ENCODE assay signal across 17 cellular contexts in the genomic region with DNA sequence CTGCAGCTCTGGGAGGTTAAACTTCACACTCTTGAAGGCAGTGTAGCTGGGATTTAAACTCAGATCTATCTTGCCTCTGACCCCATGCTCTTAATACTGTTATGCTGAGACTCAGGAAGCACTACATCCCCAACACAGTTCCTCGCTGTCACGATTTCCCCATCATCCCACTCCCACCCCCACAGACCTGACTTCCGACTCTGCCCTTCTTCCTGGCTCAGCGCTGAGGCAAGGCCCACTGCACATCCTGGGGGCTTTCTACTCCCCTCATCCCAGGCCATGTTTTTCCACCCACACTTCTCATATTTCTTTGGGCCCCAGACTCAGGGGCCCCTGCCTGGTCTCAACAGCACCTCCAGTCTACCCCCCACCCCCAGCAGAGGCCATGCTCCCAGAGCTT. TPM values are rescaled to one million over a fixed set of nuclear protein-coding genes. Genes with fewer than 3 reads are reported as not detected.
A peak's percentile ranks its signal among the peaks of the same experiment; 100 is the strongest.
DNase-seq lines count a peak whose midpoint lies in the region; ATAC-seq, FAIRE-seq and TF ChIP-seq lines count a peak whose summit lies in the region.
"Had no signal": no experiment of that assay in that cellular context is flagged by ENCODE, and none has a peak within 500 bp of the region (broad histone marks: within the 10 kb centered on the region; RNA-seq: fewer than 3 reads in every experiment).

No MANE protein-coding gene starts in this region.

- H3K27me3 ChIP-seq in liver (ENCODE audit: control insufficient read depth in 4 of 4, insufficient read depth in 4 of 4, low read length in 3 of 4) (no peaks in the 10 kb centered on the region), HepG2 (ENCODE audit: control insufficient read depth in 1 of 2, insufficient read depth in 2 of 2, low read length in 2 of 2) (no peaks in the 10 kb centered on the region), dorsolateral prefrontal cortex (no peaks in the 10 kb centered on the region), osteoblast (ENCODE audit: insufficient read depth, low read length) (no peaks in the 10 kb centered on the region), vagina (no peaks in the 10 kb centered on the region)
- H3K27me3 ChIP-seq: cardiac muscle cell, left lung had no signal

- in situ Hi-C loops in HepG2 (cut with HindIII; ENCODE audit: extremely low pct_ligation_motif_present, low pct_unique_long_range_greater_than_20kb): no loop called here

- H3K36me3 ChIP-seq in liver (ENCODE audit: control insufficient read depth in 4 of 4, insufficient read depth in 3 of 4, low read depth in 1 of 4, low read length in 3 of 4): peaks cover 0 to 5% (median 1%) of the 10 kb centered on the region in 4 donors
- peaks cover 4 to 42% of the 10 kb centered on the region in 2 experiments for H3K36me3 ChIP-seq in HepG2 (replicated peaks in 1 of 2; ENCODE audit: control insufficient read depth in 1 of 2, insufficient read depth in 2 of 2, low read length in 2 of 2)
- H3K36me3 ChIP-seq in osteoblast (ENCODE audit: insufficient read depth, low read length): peaks cover 24% of the 10 kb centered on the region
- peaks cover 4 to 29% of the 10 kb centered on the region in 2 donors for H3K36me3 ChIP-seq in vagina
- H3K36me3 ChIP-seq: cardiac muscle cell had no signal

- TF ChIP-seq CTCF in liver (IDR thresholded peaks at IDR 0.05; ENCODE audit: low read depth, low read length, missing input control): no peak
- TF ChIP-seq CTCF in HepG2 (CRISPR knock-in tag; IDR thresholded peaks at IDR 0.05): no peak
- no peak for TF ChIP-seq CTCF in dorsolateral prefrontal cortex (IDR thresholded peaks at IDR 0.05 in 54 of 56, conservative IDR thresholded peaks at IDR 0.05 in 2 of 56; ENCODE audit: low read depth in 1 of 56, partially characterized antibody in 56 of 56)
- TF ChIP-seq CTCF in osteoblast (IDR thresholded peaks at IDR 0.05; ENCODE audit: extremely low read depth, low read depth, low read length): no peak
- TF ChIP-seq CTCF in vagina (IDR thresholded peaks at IDR 0.05): no peak

- H4K20me1 ChIP-seq in HepG2 (ENCODE audit: insufficient read depth, low read length) (no peaks in the 10 kb centered on the region), osteoblast (ENCODE audit: insufficient read depth, low read length) (no peaks in the 10 kb centered on the region)

- peaks cover 18 to 38% (median 35%) of the 10 kb centered on the region in 4 donors for H3K4me1 ChIP-seq in liver (ENCODE audit: control insufficient read depth in 4 of 4, insufficient read depth in 4 of 4, low read length in 3 of 4)
- no peaks in the 10 kb centered on the region for H3K4me1 ChIP-seq in HepG2 (ENCODE audit: insufficient read depth, low read length)
- peaks cover 30% of the 10 kb centered on the region for H3K4me1 ChIP-seq in osteoblast (ENCODE audit: insufficient read depth, low read length)
- H3K4me1 ChIP-seq in vagina: peaks cover 36% of the 10 kb centered on the region

- no peak for DNase-seq in HepG2 (ENCODE audit: low spot score)
- DNase-seq in dorsolateral prefrontal cortex: no peak
- peak; percentile 63 for DNase-seq in osteoblast (ENCODE audit: insufficient read length, low spot score, missing footprints)
- no peak for DNase-seq in vagina (ENCODE audit: extremely low spot score in 2 of 2)
- no peak for DNase-seq in NCI-H2029 (lab: John Stamatoyannopoulos, UW)
- DNase-seq: activated CD4-positive, alpha-beta T cell treated with anti-CD3 and anti-CD28 coated beads for 1 hour; effector CD4-positive, alpha-beta T cell; Karpas-422; NCI-H1417 treated with DMSO at 0.1 percent for 48 hours; SHP77 treated with DMSO at 0.1 percent for 48 hours; stimulated activated CD4-positive, alpha-beta T cell treated with anti-CD3 and anti-CD28 coated beads, Interleukin-12 subunit alpha, Interleukin-12 subunit beta, amount 100 ng/mL, for 4 hours; stimulated activated naive CD4-positive, alpha-beta T cell had no signal

- no peak overlapping the region for H2AFZ ChIP-seq in HepG2 (ENCODE audit: low read length)
- no peak overlapping the region for H2AFZ ChIP-seq in osteoblast (ENCODE audit: low read length)

- H3K4me2 ChIP-seq in HepG2 (ENCODE audit: low read depth, low read length): no peak overlapping the region
- H3K4me2 ChIP-seq in osteoblast (ENCODE audit: insufficient read depth, low read length): no peak overlapping the region

- H3K9ac ChIP-seq in liver (ENCODE audit: low read depth in 1 of 2, low read length in 2 of 2) (no peak overlapping the region), HepG2 (ENCODE audit: insufficient read depth, low read depth, low read length) (no peak overlapping the region)

- H3K4me3 ChIP-seq in liver (ENCODE audit: low read depth in 1 of 3, low read length in 3 of 3): no peak overlapping the region
- no peak overlapping the region for H3K4me3 ChIP-seq in HepG2 (replicated peaks in 1 of 3; ENCODE audit: insufficient read depth in 1 of 3, low read depth in 2 of 3, low read length in 3 of 3)
- no peak overlapping the region for H3K4me3 ChIP-seq in dorsolateral prefrontal cortex
- no peak overlapping the region for H3K4me3 ChIP-seq in osteoblast (ENCODE audit: insufficient read depth, low read length)
- H3K4me3 ChIP-seq in vagina: no peak overlapping the region
- H3K4me3 ChIP-seq: cardiac muscle cell, left lung had no signal

- 70% methylated on average over 4 of the region's 4 CpGs for WGBS in liver
- WGBS in HepG2 (ENCODE audit: low lambda C conversion rate): 98% methylated on average over 4 of the region's 4 CpGs

- no peak for TF ChIP-seq POLR2A in HepG2 (IDR thresholded peaks at IDR 0.05; ENCODE audit: insufficient read depth in 1 of 2, low read depth in 2 of 2, low read length in 2 of 2)
- no peak for TF ChIP-seq POLR2A in vagina (IDR thresholded peaks at IDR 0.05)

- POLR2A ChIA-PET in HepG2 (lab: Yijun Ruan, JAX): interaction anchor here (1.6 kb wide), 2 partner anchors 21 to 55 kb away, joined by 3 to 8 read pairs; a partner anchor contains a TSS

- CTCF ChIA-PET in HepG2 (lab: Yijun Ruan, JAX; ENCODE audit: low intra/inter-chr PET ratio, low total read pairs): no interaction called here

- no peaks in the 10 kb centered on the region for H3K9me3 ChIP-seq in liver (ENCODE audit: control insufficient read depth in 4 of 4, low read length in 3 of 4)
- H3K9me3 ChIP-seq in HepG2 (ENCODE audit: low read length): no peaks in the 10 kb centered on the region
- no peaks in the 10 kb centered on the region for H3K9me3 ChIP-seq in osteoblast (ENCODE audit: low read depth, low read length)
- H3K9me3 ChIP-seq in vagina: no peaks in the 10 kb centered on the region
- H3K9me3 ChIP-seq: left lung had no signal

- no peaks in the 10 kb centered on the region for H3K79me2 ChIP-seq in HepG2 (ENCODE audit: insufficient read depth, low read length)
- H3K79me2 ChIP-seq in osteoblast (ENCODE audit: insufficient read depth, low read length): no peaks in the 10 kb centered on the region

- no peak for TF ChIP-seq EP300 in HepG2 (IDR thresholded peaks at IDR 0.05; ENCODE audit: low read depth in 2 of 2, low read length in 2 of 2)
- no peak for TF ChIP-seq EP300 in HepG2 (CRISPR knock-in tag; IDR thresholded peaks at IDR 0.05; ENCODE audit: borderline replicate concordance)

- H3K27ac ChIP-seq in liver (ENCODE audit: low read depth in 1 of 2, low read length in 2 of 2) (peak overlapping the region; percentile 56 to 81), HepG2 (ENCODE audit: extremely low read length, insufficient read depth, low read length) (no peak overlapping the region), dorsolateral prefrontal cortex (peak overlapping the region in 43 of 59 donors; percentile 3 to 85 (median 49)), osteoblast (ENCODE audit: low read depth, low read length) (no peak overlapping the region), vagina (peak overlapping the region; percentile 11)
- H3K27ac ChIP-seq: cardiac muscle cell had no signal

- TF ChIP-seq RAD21 in liver (IDR thresholded peaks at IDR 0.05) (no peak), HepG2 (CRISPR knock-in tag; IDR thresholded peaks at IDR 0.05) (no peak)

- BruUV-seq in HepG2 (replicated peaks; lab: Mats Ljungman, UMichigan): no TSS peak

- no peak for FAIRE-seq in HepG2 (lab: Jason Lieb, UNC)

- intact Hi-C loops in HepG2 (cut with micrococcal nuclease; ENCODE audit: unreplicated experiment): no loop called here
- intact Hi-C loops in dorsolateral prefrontal cortex (cut with DNase I): no loop called here
- intact Hi-C loops in vagina (cut with DNase I): no loop called here

- ATAC-seq in HepG2: no peak
- no peak for ATAC-seq in HG03442 (IDR thresholded peaks at IDR 0.05; ENCODE audit: unreplicated experiment)
- no peak for ATAC-seq in GM19397 (IDR thresholded peaks at IDR 0.05; ENCODE audit: unreplicated experiment)

RNA-seq across cellular contexts. Expression of a gene that starts 7.6 kb away (rescaled TPM):
- total RNA-seq in liver: 10 to 100 TPM; 11.4 to 14.0 TPM
- 1 to 10 TPM; 6.5 to 7.6 TPM for polyA plus RNA-seq in liver
- total RNA-seq in HepG2 (2016; rRNA removed; fragmentation: Illumina TruSeq; extraction: Trizol): 5.6 and 10.7 TPM in 2 replicates
- 16.0 and 17.7 TPM in 2 replicates for total RNA-seq in HepG2 (2016; cell fraction: cytosol; rRNA removed; fragmentation: Illumina TruSeq; extraction: Trizol; ENCODE audit: low read depth)
- total RNA-seq in HepG2 (2016; cell fraction: insoluble cytoplasmic fraction; rRNA removed; fragmentation: Illumina TruSeq; extraction: Trizol): 5.8 and 12.0 TPM in 2 replicates
- total RNA-seq in HepG2 (2016; cell fraction: membrane; rRNA removed; fragmentation: Illumina TruSeq; extraction: Trizol): 14.8 and 15.7 TPM in 2 replicates
- total RNA-seq in HepG2 (2016; cell fraction: nucleus; rRNA removed; fragmentation: Illumina TruSeq; extraction: Trizol): 12.9 and 13.7 TPM in 2 replicates
- 25.5 and 30.1 TPM in 2 replicates for polyA plus RNA-seq in HepG2 (2011; rRNA removed)
- polyA plus RNA-seq in HepG2 (2011; cell fraction: cytosol; rRNA removed): 15.0 and 15.4 TPM in 2 replicates
- 56.8 and 69.5 TPM in 2 replicates for polyA plus RNA-seq in HepG2 (2011; cell fraction: nucleus; rRNA removed)
- 12.6 and 13.9 TPM in 2 replicates for polyA plus RNA-seq in HepG2 (2012)
- 16.0 and 16.1 TPM in 2 replicates for polyA plus RNA-seq in HepG2 (2016; cell fraction: cytosol; fragmentation: Illumina TruSeq; extraction: Trizol; ENCODE audit: low read depth)
- polyA plus RNA-seq in HepG2 (2016; cell fraction: insoluble cytoplasmic fraction; fragmentation: Illumina TruSeq; extraction: Trizol; ENCODE audit: low read depth): 6.2 and 6.4 TPM in 2 replicates
- polyA plus RNA-seq in HepG2 (2016; cell fraction: membrane; fragmentation: Illumina TruSeq; extraction: Trizol; ENCODE audit: low read depth): 9.1 and 12.0 TPM in 2 replicates
- 24.6 and 30.8 TPM in 2 replicates for polyA plus RNA-seq in HepG2 (2016; cell fraction: nucleus; fragmentation: Illumina TruSeq; extraction: Trizol; ENCODE audit: insufficient read depth, low read depth)
- polyA minus RNA-seq in HepG2 (2011; rRNA and poly(A)+ RNA removed; ENCODE audit: low replicate concordance): 20.2 and 41.2 TPM in 2 replicates
- polyA minus RNA-seq in HepG2 (2011; cell fraction: cytosol; rRNA and poly(A)+ RNA removed): 10.4 and 10.5 TPM in 2 replicates
- polyA minus RNA-seq in HepG2 (2011; cell fraction: nucleus; rRNA and poly(A)+ RNA removed): 55.5 and 70.7 TPM in 2 replicates
- total RNA-seq in dorsolateral prefrontal cortex: 10 to 100 TPM; 22.9 to 57.3 (median 34.5) TPM
- total RNA-seq in osteoblast: 30.4 and 35.8 TPM in 2 replicates
- total RNA-seq in vagina: 52.8 TPM

RNA-seq across cellular contexts. Expression of a gene that starts 33.6 kb away (rescaled TPM):
- 10 to 100 TPM; 35.3 to 66.2 TPM for total RNA-seq in liver
- polyA plus RNA-seq in liver: 10 to 100 TPM; 33.3 to 53.4 TPM
- 21.0 and 39.9 TPM in 2 replicates for total RNA-seq in HepG2 (2016; rRNA removed; fragmentation: Illumina TruSeq; extraction: Trizol)
- total RNA-seq in HepG2 (2016; cell fraction: cytosol; rRNA removed; fragmentation: Illumina TruSeq; extraction: Trizol; ENCODE audit: low read depth): 5.7 and 8.2 TPM in 2 replicates
- 13.7 and 36.6 TPM in 2 replicates for total RNA-seq in HepG2 (2016; cell fraction: insoluble cytoplasmic fraction; rRNA removed; fragmentation: Illumina TruSeq; extraction: Trizol)
- 9.3 and 11.2 TPM in 2 replicates for total RNA-seq in HepG2 (2016; cell fraction: membrane; rRNA removed; fragmentation: Illumina TruSeq; extraction: Trizol)
- total RNA-seq in HepG2 (2016; cell fraction: nucleus; rRNA removed; fragmentation: Illumina TruSeq; extraction: Trizol): 35.4 and 47.5 TPM in 2 replicates
- 98.2 and 142 TPM in 2 replicates for polyA plus RNA-seq in HepG2 (2011; rRNA removed)
- 41.1 and 57.3 TPM in 2 replicates for polyA plus RNA-seq in HepG2 (2011; cell fraction: cytosol; rRNA removed)
- polyA plus RNA-seq in HepG2 (2011; cell fraction: nucleus; rRNA removed): 505 and 598 TPM in 2 replicates
- polyA plus RNA-seq in HepG2 (2012): 43.3 and 58.7 TPM in 2 replicates
- 3.7 and 6.8 TPM in 2 replicates for polyA plus RNA-seq in HepG2 (2016; cell fraction: cytosol; fragmentation: Illumina TruSeq; extraction: Trizol; ENCODE audit: low read depth)
- 21.2 and 30.3 TPM in 2 replicates for polyA plus RNA-seq in HepG2 (2016; cell fraction: insoluble cytoplasmic fraction; fragmentation: Illumina TruSeq; extraction: Trizol; ENCODE audit: low read depth)
- 6.6 and 11.5 TPM in 2 replicates for polyA plus RNA-seq in HepG2 (2016; cell fraction: membrane; fragmentation: Illumina TruSeq; extraction: Trizol; ENCODE audit: low read depth)
- polyA plus RNA-seq in HepG2 (2016; cell fraction: nucleus; fragmentation: Illumina TruSeq; extraction: Trizol; ENCODE audit: insufficient read depth, low read depth): 118 and 128 TPM in 2 replicates
- 83.5 and 181 TPM in 2 replicates for polyA minus RNA-seq in HepG2 (2011; rRNA and poly(A)+ RNA removed; ENCODE audit: low replicate concordance)
- polyA minus RNA-seq in HepG2 (2011; cell fraction: cytosol; rRNA and poly(A)+ RNA removed): 31.5 and 36.5 TPM in 2 replicates
- 64.2 and 73.5 TPM in 2 replicates for polyA minus RNA-seq in HepG2 (2011; cell fraction: nucleus; rRNA and poly(A)+ RNA removed)
- total RNA-seq in dorsolateral prefrontal cortex: 100 to 1,000 TPM in 114 of 120 experiments, 10 to 100 TPM in 6; 83.0 to 208 (median 131) TPM
- total RNA-seq in osteoblast: 63.1 and 76.7 TPM in 2 replicates
- 123 TPM for total RNA-seq in vagina

RNA-seq across cellular contexts. Expression of a gene that starts 37.2 kb away (rescaled TPM):
- 10 to 100 TPM in 1 of 2 donors, 1 to 10 TPM in 1; 7.6 to 13.7 TPM for total RNA-seq in liver
- polyA plus RNA-seq in liver: 10 to 100 TPM; 32.5 to 47.4 TPM
- 71.2 and 91.7 TPM in 2 replicates for total RNA-seq in HepG2 (2016; rRNA removed; fragmentation: Illumina TruSeq; extraction: Trizol)
- 16.2 and 16.7 TPM in 2 replicates for total RNA-seq in HepG2 (2016; cell fraction: cytosol; rRNA removed; fragmentation: Illumina TruSeq; extraction: Trizol; ENCODE audit: low read depth)
- total RNA-seq in HepG2 (2016; cell fraction: insoluble cytoplasmic fraction; rRNA removed; fragmentation: Illumina TruSeq; extraction: Trizol): 69.8 and 94.8 TPM in 2 replicates
- 32.5 and 34.2 TPM in 2 replicates for total RNA-seq in HepG2 (2016; cell fraction: membrane; rRNA removed; fragmentation: Illumina TruSeq; extraction: Trizol)
- 30.4 and 32.6 TPM in 2 replicates for total RNA-seq in HepG2 (2016; cell fraction: nucleus; rRNA removed; fragmentation: Illumina TruSeq; extraction: Trizol)
- 30.6 and 36.9 TPM in 2 replicates for polyA plus RNA-seq in HepG2 (2011; rRNA removed)
- polyA plus RNA-seq in HepG2 (2011; cell fraction: cytosol; rRNA removed): 35.1 and 36.6 TPM in 2 replicates
- 8.8 and 9.9 TPM in 2 replicates for polyA plus RNA-seq in HepG2 (2011; cell fraction: nucleus; rRNA removed)
- 40.1 and 41.3 TPM in 2 replicates for polyA plus RNA-seq in HepG2 (2012)
- polyA plus RNA-seq in HepG2 (2016; cell fraction: cytosol; fragmentation: Illumina TruSeq; extraction: Trizol; ENCODE audit: low read depth): 16.6 and 17.9 TPM in 2 replicates
- polyA plus RNA-seq in HepG2 (2016; cell fraction: insoluble cytoplasmic fraction; fragmentation: Illumina TruSeq; extraction: Trizol; ENCODE audit: low read depth): 90.2 and 95.1 TPM in 2 replicates
- 27.2 and 27.4 TPM in 2 replicates for polyA plus RNA-seq in HepG2 (2016; cell fraction: membrane; fragmentation: Illumina TruSeq; extraction: Trizol; ENCODE audit: low read depth)
- polyA plus RNA-seq in HepG2 (2016; cell fraction: nucleus; fragmentation: Illumina TruSeq; extraction: Trizol; ENCODE audit: insufficient read depth, low read depth): 45.9 and 52.1 TPM in 2 replicates
- polyA minus RNA-seq in HepG2 (2011; rRNA and poly(A)+ RNA removed; ENCODE audit: low replicate concordance): 5.0 and 8.3 TPM in 2 replicates
- polyA minus RNA-seq in HepG2 (2011; cell fraction: cytosol; rRNA and poly(A)+ RNA removed): 5.5 TPM in 2 replicates
- polyA minus RNA-seq in HepG2 (2011; cell fraction: nucleus; rRNA and poly(A)+ RNA removed): 7.7 and 9.1 TPM in 2 replicates
- total RNA-seq in dorsolateral prefrontal cortex: 10 to 100 TPM; 10.3 to 24.7 (median 16.6) TPM
- 11.2 and 12.7 TPM in 2 replicates for total RNA-seq in osteoblast
- total RNA-seq in vagina: 19.6 TPM

RNA-seq across cellular contexts. Expression of a gene that starts 55.3 kb away (rescaled TPM):
- 10 to 100 TPM in 1 of 2 donors, 1 to 10 TPM in 1; 9.3 to 18.3 TPM for total RNA-seq in liver
- 10 to 100 TPM in 1 of 2 donors, 1 to 10 TPM in 1; 6.8 to 10.4 TPM for polyA plus RNA-seq in liver
- total RNA-seq in HepG2 (2016; rRNA removed; fragmentation: Illumina TruSeq; extraction: Trizol): 13.0 and 15.9 TPM in 2 replicates
- 4.7 and 5.8 TPM in 2 replicates for total RNA-seq in HepG2 (2016; cell fraction: cytosol; rRNA removed; fragmentation: Illumina TruSeq; extraction: Trizol; ENCODE audit: low read depth)
- 10.6 and 15.6 TPM in 2 replicates for total RNA-seq in HepG2 (2016; cell fraction: insoluble cytoplasmic fraction; rRNA removed; fragmentation: Illumina TruSeq; extraction: Trizol)
- 10.3 and 11.5 TPM in 2 replicates for total RNA-seq in HepG2 (2016; cell fraction: membrane; rRNA removed; fragmentation: Illumina TruSeq; extraction: Trizol)
- total RNA-seq in HepG2 (2016; cell fraction: nucleus; rRNA removed; fragmentation: Illumina TruSeq; extraction: Trizol): 16.8 and 19.6 TPM in 2 replicates
- 18.8 and 19.3 TPM in 2 replicates for polyA plus RNA-seq in HepG2 (2011; rRNA removed)
- 15.0 and 15.2 TPM in 2 replicates for polyA plus RNA-seq in HepG2 (2011; cell fraction: cytosol; rRNA removed)
- 53.3 and 57.3 TPM in 2 replicates for polyA plus RNA-seq in HepG2 (2011; cell fraction: nucleus; rRNA removed)
- polyA plus RNA-seq in HepG2 (2012): 10.4 and 10.5 TPM in 2 replicates
- 4.0 TPM in 2 replicates for polyA plus RNA-seq in HepG2 (2016; cell fraction: cytosol; fragmentation: Illumina TruSeq; extraction: Trizol; ENCODE audit: low read depth)
- 9.8 and 10.5 TPM in 2 replicates for polyA plus RNA-seq in HepG2 (2016; cell fraction: insoluble cytoplasmic fraction; fragmentation: Illumina TruSeq; extraction: Trizol; ENCODE audit: low read depth)
- 5.7 and 6.7 TPM in 2 replicates for polyA plus RNA-seq in HepG2 (2016; cell fraction: membrane; fragmentation: Illumina TruSeq; extraction: Trizol; ENCODE audit: low read depth)
- 46.0 and 46.5 TPM in 2 replicates for polyA plus RNA-seq in HepG2 (2016; cell fraction: nucleus; fragmentation: Illumina TruSeq; extraction: Trizol; ENCODE audit: insufficient read depth, low read depth)
- 17.4 and 41.1 TPM in 2 replicates for polyA minus RNA-seq in HepG2 (2011; rRNA and poly(A)+ RNA removed; ENCODE audit: low replicate concordance)
- polyA minus RNA-seq in HepG2 (2011; cell fraction: cytosol; rRNA and poly(A)+ RNA removed): 7.7 and 8.2 TPM in 2 replicates
- 17.5 and 19.6 TPM in 2 replicates for polyA minus RNA-seq in HepG2 (2011; cell fraction: nucleus; rRNA and poly(A)+ RNA removed)
- 100 to 1,000 TPM; 132 to 380 (median 250) TPM for total RNA-seq in dorsolateral prefrontal cortex
- 22.4 and 28.3 TPM in 2 replicates for total RNA-seq in osteoblast
- 48.9 TPM for total RNA-seq in vagina

Comparison
In these comparisons a context has a peak if more than half of its experiments do, and no peak if none do; other contexts are left out.
1. H3K27ac ChIP-seq: peak in liver (2 of 2), dorsolateral prefrontal cortex (43 of 59) and vagina (single experiment); none in HepG2 (single experiment) and osteoblast (single experiment).